ENCODE assay signal across 8 cellular contexts in the genomic region with DNA sequence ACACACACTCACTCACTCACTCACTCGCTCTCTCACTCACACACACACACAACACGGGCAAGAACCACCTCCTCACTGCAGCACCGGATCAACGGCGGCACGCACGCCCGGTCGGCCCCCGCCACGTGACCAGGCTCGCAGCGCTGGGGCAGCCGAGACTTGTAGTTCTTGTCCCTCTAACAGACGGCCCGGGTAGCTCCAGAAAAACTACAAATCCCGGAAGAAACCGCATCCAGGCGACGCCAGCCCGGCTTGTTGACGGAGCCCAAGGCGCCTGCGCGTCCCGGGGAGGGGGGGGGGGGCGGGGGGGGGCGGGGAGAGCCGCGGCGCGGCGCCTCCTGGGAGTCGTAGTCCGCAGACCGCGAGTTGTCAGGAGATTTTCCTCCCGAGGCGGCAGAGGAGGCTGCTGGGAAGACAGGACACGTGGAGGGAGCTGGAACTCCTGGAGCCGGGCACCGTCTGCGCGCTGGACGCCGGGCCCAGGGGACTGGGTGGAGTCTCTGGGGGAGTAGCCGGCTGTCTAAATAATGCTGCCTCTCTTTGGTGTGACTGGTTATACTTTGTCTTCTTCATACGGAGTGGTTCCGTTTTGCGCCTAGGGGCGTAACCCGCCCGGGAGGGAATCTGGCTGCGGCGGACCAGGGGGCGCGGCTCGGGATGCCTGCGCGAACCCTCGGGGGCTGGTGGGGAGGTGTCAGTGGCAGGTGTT. TPM values are rescaled to one million over a fixed set of nuclear protein-coding genes. Genes with fewer than 3 reads are reported as not detected.
DNase-seq lines count a peak whose midpoint lies in the region; ATAC-seq lines count a peak whose summit lies in the region.

Gene MAX, minus strand, starts transcription at position 77 of the 709 bp plus-strand sequence. CDS start 178 bp downstream, outside the sequence.

- peak within 1 kb of the TSS; percentile 83 to 98 (median 98) for H3K4me3 Mint-ChIP-seq in naive B cell
- peak within 1 kb of the TSS; percentile 86 for H3K4me3 Mint-ChIP-seq in stimulated activated memory B cell treated with anti-CD40 and anti-IgM and Interleukin-4, amounts not matched to agents 10 μg/mL and 1 μg/mL and 100 μg/mL, for 72 hours

- peak within 1 kb of the TSS; percentile 86 to 99 (median 96) for H3K27ac Mint-ChIP-seq in naive B cell
- peak within 1 kb of the TSS; percentile 78 for H3K27ac Mint-ChIP-seq in stimulated activated memory B cell treated with anti-CD40 and anti-IgM and Interleukin-4, amounts not matched to agents 10 μg/mL and 1 μg/mL and 100 μg/mL, for 72 hours

- H3K4me1 Mint-ChIP-seq in naive B cell, result peaks cover 21 to 47% (median 24%) of the 10 kb centered on the region in 3 donors
- H3K4me1 Mint-ChIP-seq in stimulated activated memory B cell treated with anti-CD40 and anti-IgM and Interleukin-4, amounts not matched to agents 10 μg/mL and 1 μg/mL and 100 μg/mL, for 72 hours, result peaks cover 32% of the 10 kb centered on the region

- H3K27me3 Mint-ChIP-seq in naive B cell, result no peaks in the 10 kb centered on the region
- H3K27me3 Mint-ChIP-seq in stimulated activated memory B cell treated with anti-CD40 and anti-IgM and Interleukin-4, amounts not matched to agents 10 μg/mL and 1 μg/mL and 100 μg/mL, for 72 hours, result no peaks in the 10 kb centered on the region

- no peaks in the 10 kb centered on the region for H3K9me3 Mint-ChIP-seq in naive B cell
- no peaks in the 10 kb centered on the region for H3K9me3 Mint-ChIP-seq in stimulated activated memory B cell treated with anti-CD40 and anti-IgM and Interleukin-4, amounts not matched to agents 10 μg/mL and 1 μg/mL and 100 μg/mL, for 72 hours

- H3K36me3 Mint-ChIP-seq in naive B cell, result peaks cover 0 to 23% of the 10 kb centered on the region in 2 donors
- H3K36me3 Mint-ChIP-seq in stimulated activated memory B cell treated with anti-CD40 and anti-IgM and Interleukin-4, amounts not matched to agents 10 μg/mL and 1 μg/mL and 100 μg/mL, for 72 hours, result peaks cover 6% of the 10 kb centered on the region

- DNase-seq in DMS79 treated with DMSO at 0.1 percent for 48 hours (lab: John Stamatoyannopoulos, UW) (peak; percentile 99), Kasumi-1 (lab: John Stamatoyannopoulos, UW) (peak; percentile 98 to 99), RPMI7951 (ENCODE audit: low read depth) (peak; percentile 97), fibroblast of gingiva (ENCODE audit: low read depth) (peak; percentile 99), naive B cell (peak; percentile 99)
- DNase-seq in activated T-helper 1 cell treated with anti-CD3 and anti-CD28 coated beads, Interleukin-2, amount 50 U/mL, for 16 hours (ENCODE audit: low read depth in 1 of 2, low spot score in 1 of 2), result peak; percentile 97 to 98

- ATAC-seq in GM21825 (IDR thresholded peaks at IDR 0.05; ENCODE audit: unreplicated experiment) (peak; percentile 87), naive B cell (ENCODE audit: low read depth in 2 of 2) (peak; percentile 89 to 92)
- peak; percentile 98 for ATAC-seq in stimulated activated memory B cell treated with anti-CD40 and anti-IgM and Interleukin-4, amounts not matched to agents 10 μg/mL and 1 μg/mL and 100 μg/mL, for 72 hours

RNA-seq across cellular contexts. Expression of gene MAX, which starts in this region (rescaled TPM):
- 28.2 and 36.8 TPM in 2 replicates for total RNA-seq in RPMI7951 (2014; rRNA removed; shearing (Covaris generic))
- polyA plus RNA-seq in naive B cell (ENCODE audit: low read depth in 6 of 6), result 100 to 1,000 TPM; 115 to 137 (median 125) TPM

Comparison
In these comparisons a context has a peak if more than half of its experiments do, and no peak if none do; other contexts are left out.
1. Peak in every context shown above with its lines: DNase-seq and ATAC-seq.